ENCODE assay signal across 8 cellular contexts in genomic region chr6:9412951-9413559, GRCh38.
DNase-seq lines count a peak whose midpoint lies in the region; TF ChIP-seq lines count a peak whose summit lies in the region.

No MANE protein-coding gene starts in this region.

- DNase-seq in G401 (ENCODE audit: low spot score) = peak; percentile 12
- peak; percentile 19 for DNase-seq in H7
- peak; percentile 31 for DNase-seq in NCI-H1694 treated with DMSO at 0.1 percent for 48 hours (lab: John Stamatoyannopoulos, UW)
- no peak for DNase-seq in astrocyte of the cerebellum (ENCODE audit: low read depth)
- peak; percentile 73 for DNase-seq in mesendoderm
- no peak for DNase-seq in NK-92 (lab: John Stamatoyannopoulos, UW; ENCODE audit: unreplicated experiment)
- DNase-seq in GDM1 (lab: John Stamatoyannopoulos, UW) = no peak
- DNase-seq in DMS153 (lab: John Stamatoyannopoulos, UW) = no peak

- H2BK5ac ChIP-seq in mesendoderm (ENCODE audit: low read length) = no peak overlapping the region

- H4K8ac ChIP-seq in mesendoderm (ENCODE audit: low read depth, low read length) = no peak overlapping the region

- in situ Hi-C loops in G401 (cut with HindIII; ENCODE audit: low sequenced_read_pairs) (no loop called here), astrocyte of the cerebellum (cut with HindIII; ENCODE audit: low sequenced_read_pairs) (no loop called here)

- no peak overlapping the region for H3K4me3 ChIP-seq in H7 (ENCODE audit: insufficient read depth, low read depth, low read length)
- H3K4me3 ChIP-seq in astrocyte of the cerebellum (ENCODE audit: low read depth, low read length) = no peak overlapping the region
- H3K4me3 ChIP-seq in mesendoderm (ENCODE audit: low read length) = no peak overlapping the region

- H3K27ac ChIP-seq in mesendoderm (ENCODE audit: low read depth, low read length) = no peak overlapping the region

- H3K36me3 ChIP-seq in H7 (replicated peaks; ENCODE audit: control insufficient read depth, insufficient read depth, low read length) (no peaks in the 10 kb centered on the region), mesendoderm (ENCODE audit: control insufficient read depth, insufficient read depth, low read length) (no peaks in the 10 kb centered on the region)

- no peak overlapping the region for H3K9ac ChIP-seq in mesendoderm (ENCODE audit: low read length)

- WGBS in mesendoderm (ENCODE audit: extremely low coverage, insufficient coverage, low lambda C conversion rate) = no CpG with 5 or more reads among the region's 5 CpGs

- H2BK120ac ChIP-seq in mesendoderm (ENCODE audit: low read depth, low read length) = no peak overlapping the region

- H3K56ac ChIP-seq in mesendoderm (ENCODE audit: low read length) = no peak overlapping the region

- no peaks in the 10 kb centered on the region for H3K79me1 ChIP-seq in mesendoderm (ENCODE audit: low read length)

- no peaks in the 10 kb centered on the region for H3K79me2 ChIP-seq in mesendoderm (ENCODE audit: control insufficient read depth, insufficient read depth, low read length)

- H3K27me3 ChIP-seq in H7 (ENCODE audit: control insufficient read depth, insufficient read depth, low read length) = no peaks in the 10 kb centered on the region
- no peaks in the 10 kb centered on the region for H3K27me3 ChIP-seq in mesendoderm (ENCODE audit: insufficient read depth, low read length, poor library complexity)

- H3K4me1 ChIP-seq in mesendoderm (ENCODE audit: control insufficient read depth, low read depth, low read length) = no peaks in the 10 kb centered on the region

- H3K4me2 ChIP-seq in mesendoderm (ENCODE audit: low read length) = no peak overlapping the region

- H3K23ac ChIP-seq in mesendoderm (ENCODE audit: low read length) = no peak overlapping the region

- H2BK15ac ChIP-seq in mesendoderm (replicated peaks; ENCODE audit: low read depth) = no peak overlapping the region

- no peak overlapping the region for H3K18ac ChIP-seq in mesendoderm (ENCODE audit: low read length)

- peak; percentile 58 for TF ChIP-seq CTCF in astrocyte of the cerebellum (IDR thresholded peaks at IDR 0.05; ENCODE audit: low read depth, low read length, missing control alignments)

- no peak overlapping the region for H2AK5ac ChIP-seq in mesendoderm (ENCODE audit: low read length)

- no peak overlapping the region for H4K5ac ChIP-seq in mesendoderm (ENCODE audit: low read length)

- H3K4ac ChIP-seq in mesendoderm (ENCODE audit: low read depth, low read length) = no peak overlapping the region

Comparison
In these comparisons a context has a peak if more than half of its experiments do, and no peak if none do; other contexts are left out.
1. DNase-seq: peak in G401 (single experiment), H7 (single experiment), NCI-H1694 treated with DMSO at 0.1 percent for 48 hours (single experiment) and mesendoderm (single experiment); none in astrocyte of the cerebellum (single experiment), NK-92 (single experiment), GDM1 (single experiment) and DMS153 (single experiment).